Comparison of ENCODE assay signal across 18 cellular contexts in the genomic region with DNA sequence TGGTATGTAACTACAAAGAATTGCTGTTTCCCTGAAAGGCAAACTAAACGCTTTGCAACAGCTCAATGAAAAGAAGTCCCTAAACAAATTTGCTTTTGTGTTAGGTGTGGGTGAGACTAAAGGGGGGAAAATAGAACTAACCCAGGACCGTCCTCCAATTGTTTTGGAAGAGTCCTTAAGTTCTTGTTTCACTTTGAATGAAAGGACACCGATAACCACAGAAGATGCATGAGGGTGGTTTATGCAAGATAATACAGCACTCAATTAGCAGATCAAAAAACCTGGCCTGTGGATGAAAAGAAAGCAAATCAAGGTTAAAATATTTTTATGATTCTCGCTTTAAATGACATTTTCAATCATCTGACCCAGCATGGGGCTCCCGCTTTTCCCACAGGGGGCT.
DNase-seq lines count a peak whose midpoint lies in the region; ATAC-seq, FAIRE-seq and TF ChIP-seq lines count a peak whose summit lies in the region.
"Had no signal": no experiment of that assay in that cellular context is flagged by ENCODE, and none has a peak within 500 bp of the region (broad histone marks: within the 10 kb centered on the region; RNA-seq: fewer than 3 reads in every experiment).

No MANE protein-coding gene starts in this region.

- DNase-seq in GM12878 (ENCODE audit: low read depth, low spot score) (no peak), progenitor cell of endocrine pancreas (ENCODE audit: low spot score, unreplicated experiment) (no peak), G401 (ENCODE audit: low spot score) (no peak), hepatic stellate cell (ENCODE audit: low spot score) (no peak), coronary artery (ENCODE audit: low spot score) (no peak)
- DNase-seq: Caco-2; CD4-positive, alpha-beta T cell; DMS153; DND-41; GDM1; GOT3; HFFc6 had no signal

- ATAC-seq in GM12878 = peak; percentile 34; the same call in 1 of the 3 replicates

- 36% methylated on average over 5 of the region's 5 CpGs for WGBS in GM12878 (ENCODE audit: insufficient coverage, insufficient replicate concordance, low lambda C conversion rate, missing lambda C conversion rate)

- POLR2A ChIA-PET in GM12878 (lab: Charles Lee) = no interaction called here

- FAIRE-seq in GM12878 (lab: Jason Lieb, UNC) = no peak
- FAIRE-seq: GM12891, GM18507, H54 had no signal

- TF ChIP-seq POLR2A in GM12878 (IDR thresholded peaks at IDR 0.05; ENCODE audit: low read depth, low read length) = no peak

- RAD21 ChIA-PET in GM12878 (lab: Charles Lee; ENCODE audit: unreplicated experiment) = interaction anchor here (0.9 kb wide), 1 partner anchor 63 kb away, joined by 3 read pairs; no protein-coding TSS in a partner anchor

- H3K27me3 ChIP-seq in BLaER1 treated with 17β-estradiol and CSF1 and Interleukin-3, amounts not matched to agents 10 nM and 100 nM = no peaks in the 10 kb centered on the region
- H3K27me3 ChIP-seq in GM12878 (replicated peaks in 1 of 2; ENCODE audit: control insufficient read depth in 2 of 2, insufficient read depth in 2 of 2, low read length in 1 of 2) = no peaks in the 10 kb centered on the region

- peaks cover 25 to 33% (median 29%) of the 10 kb centered on the region in 10 experiments for H3K4me1 ChIP-seq in BLaER1 treated with 17β-estradiol and CSF1 and Interleukin-3, amounts not matched to agents 10 nM and 100 nM
- no peaks in the 10 kb centered on the region for H3K4me1 ChIP-seq in GM12878 (ENCODE audit: control insufficient read depth, insufficient read depth, low read length)
- H3K4me1 ChIP-seq: Caco-2 had no signal

- no peaks in the 10 kb centered on the region for H4K20me1 ChIP-seq in BLaER1 treated with 17β-estradiol and CSF1 and Interleukin-3, amounts not matched to agents 10 nM and 100 nM
- H4K20me1 ChIP-seq in GM12878 (ENCODE audit: control insufficient read depth, insufficient read depth) = no peaks in the 10 kb centered on the region

- H3K9me3 Mint-ChIP-seq in progenitor cell of endocrine pancreas (ENCODE audit: low read depth) = peaks cover 4% of the 10 kb centered on the region
- H3K9me3 Mint-ChIP-seq: CD4-positive, alpha-beta T cell had no signal

- CTCF ChIA-PET in GM12878 (lab: Yijun Ruan, JAX) = no interaction called here

- TF ChIP-seq EP300 in GM12878 (IDR thresholded peaks at IDR 0.05; ENCODE audit: borderline replicate concordance in 1 of 2, control insufficient read depth in 1 of 2, low read depth in 2 of 2, low read length in 2 of 2) = no peak

- peak overlapping the region; percentile 6 to 77 (median 56); a peak in 14 of 22 replicates for H3K4me2 ChIP-seq in BLaER1 treated with 17β-estradiol and CSF1 and Interleukin-3, amounts not matched to agents 10 nM and 100 nM
- H3K4me2 ChIP-seq in GM12878 (ENCODE audit: control insufficient read depth, insufficient read depth) = no peak overlapping the region

- peak overlapping the region; percentile 71 for H3K27ac Mint-ChIP-seq in progenitor cell of endocrine pancreas
- H3K27ac Mint-ChIP-seq: CD14-positive monocyte; CD4-positive, alpha-beta T cell; HFFc6 had no signal

- no peak overlapping the region for H2AFZ ChIP-seq in GM12878 (ENCODE audit: control insufficient read depth, low read depth, low read length)

- H3K4me3 ChIP-seq in BLaER1 treated with 17β-estradiol and CSF1 and Interleukin-3, amounts not matched to agents 10 nM and 100 nM = no peak overlapping the region
- H3K4me3 ChIP-seq in GM12878 (no peak overlapping the region), coronary artery (no peak overlapping the region)
- H3K4me3 ChIP-seq: HAP-1 had no signal

- H3K4me1 Mint-ChIP-seq in progenitor cell of endocrine pancreas (ENCODE audit: low read depth) = no peaks in the 10 kb centered on the region
- H3K4me1 Mint-ChIP-seq: CD14-positive monocyte had no signal

- no peak for TF ChIP-seq RAD21 in GM12878 (IDR thresholded peaks at IDR 0.05; ENCODE audit: insufficient read depth, low read depth, low read length)

- H3K27ac ChIP-seq in BLaER1 treated with 17β-estradiol and CSF1 and Interleukin-3, amounts not matched to agents 10 nM and 100 nM = no peak overlapping the region
- H3K27ac ChIP-seq in GM12878 (ENCODE audit: control insufficient read depth, insufficient read depth) = no peak overlapping the region
- H3K27ac ChIP-seq in coronary artery = no peak overlapping the region

- intact Hi-C loops in GM12878 (cut with micrococcal nuclease; ENCODE audit: unreplicated experiment) = no loop called here

- in situ Hi-C loops in GM12878 (cut with MboI) (no loop called here), G401 (cut with HindIII; ENCODE audit: low sequenced_read_pairs) (no loop called here)

- TF ChIP-seq CTCF in GM12878 (IDR thresholded peaks at IDR 0.05 in 2 of 3, conservative IDR thresholded peaks at IDR 0.05 in 1 of 3; ENCODE audit: control insufficient read depth in 2 of 3, extremely low read depth in 1 of 3, insufficient read depth in 1 of 3, low read depth in 3 of 3, low read length in 3 of 3) (no peak), progenitor cell of endocrine pancreas (IDR thresholded peaks at IDR 0.05; ENCODE audit: unreplicated experiment) (no peak), coronary artery (IDR thresholded peaks at IDR 0.05) (no peak)

- no peaks in the 10 kb centered on the region for H3K27me3 Mint-ChIP-seq in progenitor cell of endocrine pancreas
- H3K27me3 Mint-ChIP-seq: CD4-positive, alpha-beta T cell had no signal

- peaks cover 43% of the 10 kb centered on the region for H3K36me3 Mint-ChIP-seq in progenitor cell of endocrine pancreas (ENCODE audit: insufficient read depth)
- H3K36me3 Mint-ChIP-seq: CD14-positive monocyte had no signal

- H3K9me3 ChIP-seq in BLaER1 treated with 17β-estradiol and CSF1 and Interleukin-3, amounts not matched to agents 10 nM and 100 nM (replicated peaks in 1 of 11) = peaks cover 0 to 31% (median 22%) of the 10 kb centered on the region in 11 experiments; a peak in 19 of 22 replicates
- H3K9me3 ChIP-seq in GM12878 (replicated peaks; ENCODE audit: control insufficient read depth, insufficient read depth, low read length) = no peaks in the 10 kb centered on the region; the same call in 2 of the 3 replicates
- H3K9me3 ChIP-seq: Caco-2, HAP-1 had no signal

- no peak overlapping the region for H3K9ac ChIP-seq in BLaER1 treated with 17β-estradiol and CSF1 and Interleukin-3, amounts not matched to agents 10 nM and 100 nM
- no peak overlapping the region for H3K9ac ChIP-seq in GM12878 (ENCODE audit: control insufficient read depth, insufficient read depth, low read length)

- no peak overlapping the region for H3K4me3 Mint-ChIP-seq in progenitor cell of endocrine pancreas (ENCODE audit: low read depth)
- H3K4me3 Mint-ChIP-seq: CD14-positive monocyte; CD4-positive, alpha-beta T cell; HFFc6 had no signal

- peaks cover 4 to 60% (median 18%) of the 10 kb centered on the region in 11 experiments; a peak in 13 of 22 replicates for H3K36me3 ChIP-seq in BLaER1 treated with 17β-estradiol and CSF1 and Interleukin-3, amounts not matched to agents 10 nM and 100 nM
- no peaks in the 10 kb centered on the region for H3K36me3 ChIP-seq in GM12878 (ENCODE audit: control insufficient read depth in 2 of 2, insufficient read depth in 2 of 2, low read length in 1 of 2)
- H3K36me3 ChIP-seq: HAP-1 had no signal

- SMC1A ChIA-PET in GM12878 (lab: Charles Lee; ENCODE audit: uncharacterized antibody, unreplicated experiment) = no interaction called here

- no peaks in the 10 kb centered on the region for H3K79me2 ChIP-seq in GM12878 (ENCODE audit: control insufficient read depth, insufficient read depth, low read length)

- no TSS peak for BruUV-seq in GM12878 (replicated peaks; lab: Mats Ljungman, UMichigan)

TF ChIP-seq in GM12878, 131 proteins besides CTCF, POLR2A, EP300 and RAD21:
- TF ChIP-seq CHD1 (IDR thresholded peaks at IDR 0.05; ENCODE audit: low read depth, low read length) (no peak), RUNX3 (IDR thresholded peaks at IDR 0.05; ENCODE audit: low read length) (peak; percentile 13; the same call in 1 of the 2 replicates)
TF ChIP-seq in GM12878: peak in this region for 1.
